In the genomic region with DNA sequence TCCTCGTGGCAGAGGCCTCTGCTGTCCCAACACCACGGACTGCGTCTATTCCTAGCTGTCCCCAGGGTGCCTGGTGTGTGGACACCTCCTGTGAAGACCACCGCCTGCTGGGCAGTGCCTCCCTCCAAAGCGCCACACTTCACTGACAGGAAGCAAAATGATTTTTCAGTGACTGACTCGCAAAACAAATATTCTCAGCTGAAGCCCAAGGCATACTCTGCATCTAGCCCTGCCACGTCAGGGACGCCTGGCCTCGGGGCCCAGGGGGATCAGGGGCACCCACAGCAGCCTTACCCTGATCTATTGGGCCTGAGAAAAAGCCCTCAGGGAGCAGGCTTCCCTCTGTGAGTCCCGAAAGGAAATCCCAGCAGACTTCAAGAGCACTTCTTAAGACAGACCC, we compare ENCODE assay signal across 9 cellular contexts. TPM values are rescaled to one million over a fixed set of nuclear protein-coding genes. Genes with fewer than 3 reads are reported as not detected.
A peak's percentile ranks its signal among the peaks of the same experiment; 100 is the strongest.
DNase-seq lines count a peak whose midpoint lies in the region; ATAC-seq and TF ChIP-seq lines count a peak whose summit lies in the region.
"Had no signal": no experiment of that assay in that cellular context is flagged by ENCODE, and none has a peak within 500 bp of the region (broad histone marks: within the 10 kb centered on the region; RNA-seq: fewer than 3 reads in every experiment).

No MANE protein-coding gene starts in this region.

- H3K9me3 ChIP-seq in IMR-90 (ENCODE audit: control insufficient read depth, insufficient read depth, low read length) (peaks cover 4% of the 10 kb centered on the region; the same call in 1 of the 2 replicates), breast epithelium (peaks cover 0 to 4% of the 10 kb centered on the region in 2 donors)
- H3K9me3 ChIP-seq: mucosa of descending colon had no signal

- H3K14ac ChIP-seq in IMR-90 (replicated peaks; ENCODE audit: low read depth, low read length), result peak overlapping the region; percentile 64

- H3K4me3 ChIP-seq in IMR-90 (ENCODE audit: insufficient read depth, low read depth, low read length) (peak overlapping the region; percentile 98), breast epithelium (peak overlapping the region; percentile 76 to 98 (median 78))

- in situ Hi-C loops in IMR-90 (cut with MboI; ENCODE audit: low sequenced_read_pairs), result no loop called here

- H3K4me1 ChIP-seq in IMR-90 (ENCODE audit: control insufficient read depth, insufficient read depth, low read length), result peaks cover 10% of the 10 kb centered on the region
- H3K4me1 ChIP-seq in breast epithelium, result peaks cover 13 to 21% of the 10 kb centered on the region in 2 donors

- ATAC-seq in IMR-90 (ENCODE audit: low read depth) (peak; percentile 7; the same call in 1 of the 2 replicates), naive B cell (ENCODE audit: low read depth in 2 of 2) (no peak), GM21528 (IDR thresholded peaks at IDR 0.05; ENCODE audit: low FRiP score, unreplicated experiment) (no peak)

- peak overlapping the region; percentile 90 for H2AK9ac ChIP-seq in IMR-90 (replicated peaks; ENCODE audit: low read depth, low read length, poor library complexity)

- H3K9me3 Mint-ChIP-seq in naive B cell, result no peaks in the 10 kb centered on the region

- no peaks in the 10 kb centered on the region for H3K27me3 Mint-ChIP-seq in naive B cell

- peaks cover 38 to 67% (median 50%) of the 10 kb centered on the region in 3 donors for H3K4me1 Mint-ChIP-seq in naive B cell

- H2AFZ ChIP-seq in IMR-90 (replicated peaks; ENCODE audit: low read length, poor library complexity), result peak overlapping the region; percentile 64

- H3K4me3 Mint-ChIP-seq in naive B cell, result peak overlapping the region; percentile 78 to 92 (median 86)

- no peak overlapping the region for H3K56ac ChIP-seq in IMR-90 (ENCODE audit: extremely low read depth, insufficient read depth, low read length)

- H3K36me3 Mint-ChIP-seq in naive B cell, result peaks cover 9 to 13% of the 10 kb centered on the region in 2 donors

- no peak overlapping the region for H4K5ac ChIP-seq in IMR-90 (ENCODE audit: low read depth, low read length)

- no peak overlapping the region for H3K18ac ChIP-seq in IMR-90 (ENCODE audit: low read depth, low read length)

- intact Hi-C loops in IMR-90 (cut with micrococcal nuclease), result no loop called here
- intact Hi-C loops in breast epithelium (cut with DNase I; ENCODE audit: low total_unique reads), result no loop called here

- H4K8ac ChIP-seq in IMR-90 (ENCODE audit: low read depth in 2 of 2, low read length in 2 of 2), result no peak overlapping the region

- H4K20me1 ChIP-seq in IMR-90 (ENCODE audit: insufficient read depth, low read length), result peaks cover 64% of the 10 kb centered on the region

- H3K4ac ChIP-seq in IMR-90 (ENCODE audit: low read depth, low read length), result peak overlapping the region; percentile 70; the same call in 1 of the 2 replicates

- TF ChIP-seq CTCF in IMR-90 (conservative IDR thresholded peaks at IDR 0.05; ENCODE audit: low read depth, low read length), result no peak
- TF ChIP-seq CTCF in breast epithelium (IDR thresholded peaks at IDR 0.05), result no peak

- peak overlapping the region; percentile 80 for H3K9ac ChIP-seq in IMR-90 (ENCODE audit: low read depth, low read length)

- no CpG with 5 or more reads among the region's 10 CpGs for WGBS in IMR-90 (ENCODE audit: extremely low coverage in 2 of 2, insufficient read length in 1 of 2), 2 experiments

- H3K23ac ChIP-seq in IMR-90 (ENCODE audit: low read depth, low read length), result peak overlapping the region; percentile 72

- TF ChIP-seq RAD21 in IMR-90 (IDR thresholded peaks at IDR 0.05; ENCODE audit: low read length), result no peak

- no peak overlapping the region for H2BK20ac ChIP-seq in IMR-90 (ENCODE audit: low read depth, low read length)

- H3K4me2 ChIP-seq in IMR-90 (ENCODE audit: low read depth, low read length), result peak overlapping the region; percentile 75

- H2BK15ac ChIP-seq in IMR-90 (ENCODE audit: low read depth, low read length), result no peak overlapping the region

- H3K79me1 ChIP-seq in IMR-90 (ENCODE audit: low read depth in 1 of 2, low read length in 2 of 2), result peaks cover 0 to 44% of the 10 kb centered on the region in 2 experiments; a peak in 2 of 4 replicates

- CTCF ChIA-PET in IMR-90 (lab: Yijun Ruan, JAX), result no interaction called here

- H4K91ac ChIP-seq in IMR-90 (ENCODE audit: insufficient read depth, low read depth, low read length), result no peak overlapping the region

- H3K27ac ChIP-seq in IMR-90 (ENCODE audit: insufficient read depth, low read length) (peak overlapping the region; percentile 54), breast epithelium (no peak overlapping the region)

- H3K27me3 ChIP-seq in IMR-90 (ENCODE audit: control insufficient read depth, insufficient read depth, low read length) (no peaks in the 10 kb centered on the region), breast epithelium (no peaks in the 10 kb centered on the region)

- DNase-seq in AG20443 (ENCODE audit: low spot score) (peak; percentile 43), IMR-90 (peak; percentile 66), breast epithelium (ENCODE audit: low spot score in 2 of 2) (no peak), naive B cell (no peak), NCI-H1436 (lab: John Stamatoyannopoulos, UW) (no peak), dedifferentiated amniotic fluid mesenchymal stem cell (ENCODE audit: extremely low spot score) (no peak), DMS 273 treated with DMSO at 0.1 percent for 48 hours (lab: John Stamatoyannopoulos, UW) (no peak)

- peak overlapping the region; percentile 58; the same call in 1 of the 2 replicates for H2AK5ac ChIP-seq in IMR-90 (ENCODE audit: low read depth, low read length)

- BruUV-seq in IMR-90 (replicated peaks; lab: Mats Ljungman, UMichigan), result no TSS peak

- peak overlapping the region; percentile 44 for H2BK5ac ChIP-seq in IMR-90 (ENCODE audit: low read depth, low read length, poor library complexity, severe bottlenecking)

- dilution Hi-C loops in IMR-90 (cut with HindIII; ENCODE audit: low sequenced_read_pairs, unreplicated experiment), result no loop called here

- no peak overlapping the region for H2BK120ac ChIP-seq in IMR-90 (ENCODE audit: low read depth, low read length)

- H3K36me3 ChIP-seq in IMR-90 (ENCODE audit: control insufficient read depth, insufficient read depth, low read length), result peaks cover 35% of the 10 kb centered on the region
- no peaks in the 10 kb centered on the region for H3K36me3 ChIP-seq in breast epithelium

- H3K27ac Mint-ChIP-seq in naive B cell, result peak overlapping the region; percentile 14 to 86 (median 70)

- POLR2A ChIA-PET in IMR-90 (lab: Charles Lee; ENCODE audit: unreplicated experiment), result no interaction called here

- peaks cover 19% of the 10 kb centered on the region for H3K9me1 ChIP-seq in IMR-90 (ENCODE audit: insufficient read depth, low read length)

- no peak for TF ChIP-seq POLR2A in IMR-90 (IDR thresholded peaks at IDR 0.05; ENCODE audit: low read depth, low read length)
- no peak for TF ChIP-seq POLR2A in breast epithelium (IDR thresholded peaks at IDR 0.05)

TF ChIP-seq in IMR-90, 13 proteins besides CTCF, POLR2A, EP300 and RAD21:
- TF ChIP-seq MXI1 (IDR thresholded peaks at IDR 0.05; ENCODE audit: borderline replicate concordance, low read depth, low read length), result 0 out of 2 replicates have a peak, but pooled peaks have one; percentile 11
- TF ChIP-seq CEBPB (IDR thresholded peaks at IDR 0.05; ENCODE audit: low read depth, low read length), result no peak
- no peak for TF ChIP-seq BHLHE40 (IDR thresholded peaks at IDR 0.05; ENCODE audit: low read depth, low read length)
- TF ChIP-seq MAZ (IDR thresholded peaks at IDR 0.05; ENCODE audit: borderline replicate concordance, low read depth, low read length), result 0 out of 2 replicates have a peak, but pooled peaks have one; percentile 4
- no peak for TF ChIP-seq RFX5 (IDR thresholded peaks at IDR 0.05; ENCODE audit: low read depth, low read length)
- TF ChIP-seq FOS (IDR thresholded peaks at IDR 0.05; ENCODE audit: low read depth, low read length), result 0 out of 2 replicates have a peak, but pooled peaks have one; percentile 28
TF ChIP-seq in IMR-90: peak in this region for 3.

RNA-seq across cellular contexts. Expression of gene BRD1, which starts 2.2 kb away (rescaled TPM):
- total RNA-seq in IMR-90 (2012; rRNA removed) (10.0 and 10.8 TPM in 2 replicates), breast epithelium (10 to 100 TPM; 33.4 to 35.1 (median 34.1) TPM)
- polyA plus RNA-seq in IMR-90 (2012; rRNA removed) (9.4 and 10.6 TPM in 2 replicates), naive B cell (ENCODE audit: low read depth in 6 of 6) (1 to 10 TPM in 5 of 6 donors, under 1 TPM in 1; 0.23 to 3.0 (median 1.8) TPM)
- polyA plus RNA-seq in IMR-90 (2012; cell fraction: cytosol; rRNA removed), result 8.0 and 8.3 TPM in 2 replicates
- 42.9 and 49.7 TPM in 2 replicates for polyA plus RNA-seq in IMR-90 (2012; cell fraction: nucleus; rRNA removed; ENCODE audit: low replicate concordance)

RNA-seq across cellular contexts. Expression of gene ZBED4, which starts 28.2 kb away (rescaled TPM):
- total RNA-seq in IMR-90 (2012; rRNA removed) (9.3 and 10.6 TPM in 2 replicates), breast epithelium (10 to 100 TPM in 2 of 3 donors, 1 to 10 TPM in 1; 7.5 to 11.3 (median 10.5) TPM)
- polyA plus RNA-seq in IMR-90 (2012; rRNA removed) (9.6 and 10.5 TPM in 2 replicates), naive B cell (ENCODE audit: low read depth in 6 of 6) (10 to 100 TPM in 1 of 6 donors, 1 to 10 TPM in 5; 3.8 to 10.3 (median 6.1) TPM)
- polyA plus RNA-seq in IMR-90 (2012; cell fraction: cytosol; rRNA removed), result 6.7 and 7.1 TPM in 2 replicates
- 11.9 and 13.8 TPM in 2 replicates for polyA plus RNA-seq in IMR-90 (2012; cell fraction: nucleus; rRNA removed; ENCODE audit: low replicate concordance)

Comparison
In these comparisons a context has a peak if more than half of its experiments do, and no peak if none do; other contexts are left out.
1. DNase-seq: peak in AG20443 (single experiment) and IMR-90 (single experiment); none in breast epithelium (0 of 2), naive B cell (single experiment), NCI-H1436 (single experiment), dedifferentiated amniotic fluid mesenchymal stem cell (single experiment) and DMS 273 treated with DMSO at 0.1 percent for 48 hours (single experiment).